Comparison of ENCODE assay signal across 1 cellular context in the genomic region with DNA sequence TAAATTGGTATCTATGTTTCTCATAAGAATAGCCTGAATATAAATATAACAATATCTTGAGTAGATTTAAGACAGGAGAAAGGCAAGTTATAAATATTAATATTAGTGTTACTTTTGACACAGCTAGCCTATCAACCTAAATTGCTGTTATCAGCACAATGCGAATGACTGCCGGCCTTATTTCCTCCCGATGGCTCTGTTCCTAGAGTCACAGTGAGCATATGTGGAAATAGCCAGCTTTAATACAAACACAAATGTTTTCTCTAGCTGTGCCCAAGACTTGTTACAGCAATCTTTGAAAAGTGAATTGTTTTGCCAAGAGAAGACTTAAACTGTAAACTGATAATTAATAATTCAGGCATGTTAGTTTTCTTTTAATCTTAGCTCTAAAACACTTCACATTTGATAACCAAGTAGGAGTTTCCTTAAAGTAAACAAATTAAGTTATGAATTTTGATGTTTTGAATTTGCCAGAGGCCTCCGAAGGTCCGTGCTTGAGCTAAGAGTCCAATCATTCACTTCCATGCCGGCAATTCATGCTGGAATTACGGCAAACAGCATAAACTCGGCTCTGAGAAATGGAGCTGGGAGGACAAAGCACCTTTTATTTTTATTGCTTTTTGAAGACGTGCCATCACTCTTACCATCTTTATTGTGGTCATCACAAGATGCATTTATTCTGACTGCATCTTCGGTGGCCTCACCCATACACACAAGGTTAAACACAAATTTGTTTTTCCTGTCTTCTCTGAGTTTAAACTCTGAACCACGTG.
TF ChIP-seq lines count a peak whose summit lies in the region.

No MANE protein-coding gene starts in this region.

TF ChIP-seq in HEK293, 187 proteins besides CTCF, POLR2A, EP300 and RAD21:
- TF ChIP-seq ZNF335 (tag by site-specific recombination; conservative IDR thresholded peaks at IDR 0.05) (peak; percentile 32; the same call in 1 of the 2 replicates), ZNF791 (tag by site-specific recombination; IDR thresholded peaks at IDR 0.05) (no peak), ZNF596 (tag by site-specific recombination; IDR thresholded peaks at IDR 0.05) (no peak), WT1 (tag by site-specific recombination; IDR thresholded peaks at IDR 0.05) (no peak), ZNF555 (tag by site-specific recombination; conservative IDR thresholded peaks at IDR 0.05) (no peak)
